In the genomic region with DNA sequence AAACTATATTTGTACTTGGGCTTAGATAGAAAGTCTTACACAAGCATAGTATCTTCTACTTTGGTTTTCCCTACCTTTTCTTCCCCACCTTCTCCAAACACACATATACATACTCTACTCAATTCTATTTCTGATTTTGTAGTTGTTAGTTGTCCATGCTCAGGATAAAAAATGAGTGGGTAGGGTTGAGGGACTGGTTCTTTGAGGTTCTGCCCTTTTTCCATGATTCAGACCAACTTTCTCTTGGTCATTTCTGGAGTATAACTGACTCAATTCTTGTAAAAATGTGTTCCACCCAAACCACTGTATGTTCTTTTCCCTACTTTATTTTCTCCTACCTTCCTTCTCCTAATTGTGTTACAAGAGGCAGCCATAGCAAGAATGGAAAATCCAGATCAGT, we compare ENCODE assay signal across 18 cellular contexts. TPM values are rescaled to one million over a fixed set of nuclear protein-coding genes. Genes with fewer than 3 reads are reported as not detected.
DNase-seq lines count a peak whose midpoint lies in the region; ATAC-seq lines count a peak whose summit lies in the region.
"Had no signal": no experiment of that assay in that cellular context is flagged by ENCODE, and none has a peak within 500 bp of the region (broad histone marks: within the 10 kb centered on the region; RNA-seq: fewer than 3 reads in every experiment).

No MANE protein-coding gene starts in this region.

- ATAC-seq in effector memory CD8-positive, alpha-beta T cell (replicated peaks): no peak
- ATAC-seq in stimulated activated naive CD8-positive, alpha-beta T cell treated with anti-CD3 and anti-CD28 coated beads, Interleukin-15, Interleukin-2, amounts not matched to agents 100 U/mL and 50 U/mL, for 24 hours: peak; percentile 47
- ATAC-seq in HG03025 (IDR thresholded peaks at IDR 0.05; ENCODE audit: low FRiP score, unreplicated experiment): no peak
- ATAC-seq: PC-3 had no signal

- H3K9me3 ChIP-seq in CD4-positive, alpha-beta memory T cell (ENCODE audit: control insufficient read depth in 1 of 2, low read length in 2 of 2): no peaks in the 10 kb centered on the region

- no peaks in the 10 kb centered on the region for H3K27me3 Mint-ChIP-seq in activated T-cell treated with anti-CD3 and anti-CD28 coated beads, Interleukin-2, amount 50 U/mL, for 24 hours
- no peaks in the 10 kb centered on the region for H3K27me3 Mint-ChIP-seq in CD4-positive, alpha-beta memory T cell
- H3K27me3 Mint-ChIP-seq in effector memory CD8-positive, alpha-beta T cell: no peaks in the 10 kb centered on the region

- peak overlapping the region; percentile 78 for H3K27ac Mint-ChIP-seq in activated T-cell treated with anti-CD3 and anti-CD28 coated beads, Interleukin-2, amount 50 U/mL, for 24 hours
- peak overlapping the region in 4 of 7 donors; percentile 7 to 51 (median 36) for H3K27ac Mint-ChIP-seq in CD4-positive, alpha-beta memory T cell
- peak overlapping the region; percentile 16 to 65 for H3K27ac Mint-ChIP-seq in effector memory CD8-positive, alpha-beta T cell
- H3K27ac Mint-ChIP-seq: HFFc6 had no signal

- H3K4me3 ChIP-seq in CD4-positive, alpha-beta memory T cell (ENCODE audit: low read length in 2 of 2): no peak overlapping the region

- peaks cover 65% of the 10 kb centered on the region for H3K36me3 Mint-ChIP-seq in activated T-cell treated with anti-CD3 and anti-CD28 coated beads, Interleukin-2, amount 50 U/mL, for 24 hours (ENCODE audit: low read depth)
- peaks cover 15 to 39% of the 10 kb centered on the region in 2 donors for H3K36me3 Mint-ChIP-seq in CD4-positive, alpha-beta memory T cell
- peaks cover 17% of the 10 kb centered on the region for H3K36me3 Mint-ChIP-seq in effector memory CD8-positive, alpha-beta T cell (ENCODE audit: insufficient read depth)

- H3K4me1 Mint-ChIP-seq in activated T-cell treated with anti-CD3 and anti-CD28 coated beads, Interleukin-2, amount 50 U/mL, for 24 hours (ENCODE audit: low read depth): peaks cover 26% of the 10 kb centered on the region
- peaks cover 7 to 9% (median 9%) of the 10 kb centered on the region in 4 donors for H3K4me1 Mint-ChIP-seq in CD4-positive, alpha-beta memory T cell
- H3K4me1 Mint-ChIP-seq in effector memory CD8-positive, alpha-beta T cell (ENCODE audit: low read depth in 2 of 2): peaks cover 7% of the 10 kb centered on the region in 2 donors

- no peaks in the 10 kb centered on the region for H3K9me3 Mint-ChIP-seq in activated T-cell treated with anti-CD3 and anti-CD28 coated beads, Interleukin-2, amount 50 U/mL, for 24 hours
- H3K9me3 Mint-ChIP-seq in CD4-positive, alpha-beta memory T cell: no peaks in the 10 kb centered on the region
- no peaks in the 10 kb centered on the region for H3K9me3 Mint-ChIP-seq in effector memory CD8-positive, alpha-beta T cell
- H3K9me3 Mint-ChIP-seq: CD14-positive monocyte, HFFc6 had no signal

- no peak overlapping the region for H3K4me3 Mint-ChIP-seq in activated T-cell treated with anti-CD3 and anti-CD28 coated beads, Interleukin-2, amount 50 U/mL, for 24 hours
- no peak overlapping the region for H3K4me3 Mint-ChIP-seq in CD4-positive, alpha-beta memory T cell
- H3K4me3 Mint-ChIP-seq in effector memory CD8-positive, alpha-beta T cell: no peak overlapping the region
- H3K4me3 Mint-ChIP-seq: CD14-positive monocyte, HFFc6 had no signal

- H3K27me3 ChIP-seq in CD4-positive, alpha-beta memory T cell (ENCODE audit: insufficient read depth, low read length): no peaks in the 10 kb centered on the region

- POLR2A ChIA-PET in CD4-positive, alpha-beta memory T cell (lab: Charles Lee; ENCODE audit: partially characterized antibody): no interaction called here

- intact Hi-C loops in CD4-positive, alpha-beta memory T cell (cut with micrococcal nuclease): no loop called here

- no peak for DNase-seq in activated T-cell treated with anti-CD3 and anti-CD28 coated beads, Interleukin-2, amount 50 U/mL, for 24 hours
- DNase-seq in activated T-cell treated with anti-CD3 and anti-CD28 coated beads for 4 hours: no peak
- no peak for DNase-seq in CD4-positive, alpha-beta memory T cell
- DNase-seq in effector memory CD8-positive, alpha-beta T cell: no peak
- DNase-seq in stimulated activated naive CD8-positive, alpha-beta T cell treated with anti-CD3 and anti-CD28 coated beads, Interleukin-15, Interleukin-2, amounts not matched to agents 100 U/mL and 50 U/mL, for 24 hours: no peak
- DNase-seq in medulla oblongata (ENCODE audit: extremely low spot score): no peak
- DNase-seq: DMS53, HFFc6, NCI-H1048, NCI-H146, NCI-H2081, NCI-H510A treated with DMSO at 0.1 percent for 48 hours, NCI-H82, PC-3 had no signal

- peaks cover 4% of the 10 kb centered on the region for H3K36me3 ChIP-seq in CD4-positive, alpha-beta memory T cell (ENCODE audit: insufficient read depth, low read length)

- CTCF ChIA-PET in CD4-positive, alpha-beta memory T cell (lab: Charles Lee; ENCODE audit: partially characterized antibody): no interaction called here

- no peak overlapping the region for H3K27ac ChIP-seq in CD4-positive, alpha-beta memory T cell (ENCODE audit: low read depth, low read length)

- H3K4me1 ChIP-seq in CD4-positive, alpha-beta memory T cell (ENCODE audit: insufficient read depth, low read length): peaks cover 6% of the 10 kb centered on the region

RNA-seq across cellular contexts. Expression of a gene that starts 3.3 kb away (rescaled TPM):
- not detected for total RNA-seq in CD4-positive, alpha-beta memory T cell
- polyA plus RNA-seq in CD4-positive, alpha-beta memory T cell: not detected
- total RNA-seq: A673, HFFc6, MCF 10A, PC-3 had no signal
- polyA plus RNA-seq: CD14-positive monocyte had no signal

RNA-seq across cellular contexts. Expression of a gene that starts 50.2 kb away (rescaled TPM):
- 100 to 1,000 TPM; 106 to 108 TPM for total RNA-seq in CD4-positive, alpha-beta memory T cell
- 100 to 1,000 TPM; 183 to 296 TPM for polyA plus RNA-seq in CD4-positive, alpha-beta memory T cell

RNA-seq across cellular contexts. Expression of a gene that starts 54.6 kb away (rescaled TPM):
- total RNA-seq in CD4-positive, alpha-beta memory T cell: 10 to 100 TPM; 11.1 to 11.9 TPM
- under 1 TPM in 1 of 2 donors, not detected in 1; 0.14 TPM for polyA plus RNA-seq in CD4-positive, alpha-beta memory T cell
